In the genomic region with DNA sequence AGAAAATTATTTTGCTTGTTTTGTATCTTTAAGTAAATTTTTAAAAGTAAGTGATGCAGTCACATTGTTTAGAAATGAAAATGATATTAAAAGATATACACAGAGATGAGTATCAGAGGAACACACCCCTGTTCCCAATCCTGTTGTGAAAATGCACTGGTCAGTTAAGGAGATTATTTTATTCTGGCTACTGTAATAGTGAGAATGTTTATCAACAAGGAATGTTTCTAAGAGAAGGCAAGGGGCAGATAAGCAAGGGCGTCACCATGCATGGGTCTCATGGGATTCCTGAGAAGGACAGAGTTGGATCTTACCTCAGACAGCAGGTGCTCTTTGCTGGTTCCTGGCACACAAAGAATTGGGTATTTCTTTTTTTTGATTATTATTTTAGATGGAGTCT, we compare ENCODE assay signal across 28 cellular contexts.
"Had no signal": no experiment of that assay in that cellular context is flagged by ENCODE, and none has a peak within 500 bp of the region (broad histone marks: within the 10 kb centered on the region; RNA-seq: fewer than 3 reads in every experiment).

No MANE protein-coding gene starts in this region.

- H2AFZ ChIP-seq: hepatocyte had no signal

- H3K9me3 ChIP-seq: colonic mucosa, esophagus muscularis mucosa, esophagus squamous epithelium, gastrocnemius medialis, gastroesophageal sphincter, heart left ventricle, heart right ventricle had no signal

- ATAC-seq: effector memory CD8-positive, alpha-beta T cell; esophagus mucosa; foreskin keratinocyte; gastrocnemius medialis; gastroesophageal sphincter; heart left ventricle; heart right ventricle had no signal

- H3K36me3 ChIP-seq: colonic mucosa, esophagus muscularis mucosa, esophagus squamous epithelium, gastrocnemius medialis, gastroesophageal sphincter, heart left ventricle, heart right ventricle had no signal

- H3K27me3 ChIP-seq: colonic mucosa, esophagus muscularis mucosa, esophagus squamous epithelium, foreskin keratinocyte, gastrocnemius medialis, gastroesophageal sphincter, heart left ventricle, heart right ventricle, hepatocyte had no signal

- H3K27ac ChIP-seq: colonic mucosa, coronary artery, dorsolateral prefrontal cortex, epithelial cell of prostate, esophagus muscularis mucosa, esophagus squamous epithelium, foreskin keratinocyte, gastrocnemius medialis, gastroesophageal sphincter, heart left ventricle, heart right ventricle, hepatocyte had no signal

- H3K4me1 ChIP-seq: colonic mucosa, foreskin keratinocyte, heart right ventricle had no signal

- H3K4me3 ChIP-seq: colonic mucosa, coronary artery, dorsolateral prefrontal cortex, esophagus muscularis mucosa, esophagus squamous epithelium, gastrocnemius medialis, gastroesophageal sphincter, heart left ventricle, heart right ventricle, hepatocyte had no signal

- H3K4me2 ChIP-seq: hepatocyte had no signal

- H3K79me2 ChIP-seq: hepatocyte had no signal

- DNase-seq: colonic mucosa; cortex of kidney; dermis blood vessel endothelial cell; dorsolateral prefrontal cortex; effector CD4-positive, alpha-beta T cell; effector CD8-positive, alpha-beta T cell; effector memory CD4-positive, alpha-beta T cell; effector memory CD8-positive, alpha-beta T cell; endodermal cell; esophagus squamous epithelium; foreskin fibroblast; foreskin keratinocyte; foreskin melanocyte; gastrocnemius medialis; glutamatergic neuron; head of caudate nucleus; heart left ventricle; heart right ventricle had no signal

- FAIRE-seq: colon, endometrium, endothelial cell of umbilical vein, frontal cortex had no signal
